Comparison of ENCODE assay signal across 30 cellular contexts in genomic region chr3:69775751-69776150, GRCh38. TPM values are rescaled to one million over a fixed set of nuclear protein-coding genes. Genes with fewer than 3 reads are reported as not detected.
"Had no signal": no experiment of that assay in that cellular context is flagged by ENCODE, and none has a peak within 500 bp of the region (broad histone marks: within the 10 kb centered on the region; RNA-seq: fewer than 3 reads in every experiment).

No MANE protein-coding gene starts in this region.

- H3K9me3 ChIP-seq: adrenal gland, body of pancreas, breast epithelium had no signal

- H3K4me3 ChIP-seq: adrenal gland, body of pancreas, breast epithelium had no signal

- H3K27ac ChIP-seq: body of pancreas, brain microvascular endothelial cell, breast epithelium, VCaP had no signal

- DNase-seq: activated B cell treated with CpG ODN at 0.5 μM for 24 hours; activated CD4-positive, alpha-beta memory T cell treated with anti-CD3 and anti-CD28 coated beads for 36 hours; activated CD4-positive, alpha-beta T cell treated with anti-CD3 and anti-CD28 coated beads for 4 hours; activated CD4-positive, alpha-beta T cell treated with anti-CD3 and anti-CD28 coated beads, Interleukin-2, amount 10 ng/mL, durations not matched to agents 24 days and 14 days; activated CD4-positive, alpha-beta T cell treated with anti-CD3 and anti-CD28 coated beads, Interleukin-2, amount 50 U/mL, for 1 hour; activated CD4-positive, alpha-beta T cell treated with anti-CD3 and anti-CD28 coated beads, Interleukin-2, amount 50 U/mL, for 4 hours; activated CD4-positive, CD25-positive, alpha-beta regulatory T cell treated with anti-CD3 and anti-CD28 coated beads, Interleukin-2, amount 50 U/mL, for 72 hours; activated CD8-positive, alpha-beta memory T cell treated with anti-CD3 and anti-CD28 coated beads, Interleukin-2, amount 50 U/mL, for 4 hours; activated CD8-positive, alpha-beta T cell treated with anti-CD3 and anti-CD28 coated beads for 36 hours; activated effector memory CD4-positive, alpha-beta T cell treated with anti-CD3 and anti-CD28 coated beads, Interleukin-2, amount 50 U/mL, for 16 hours; activated gamma-delta T cell treated with Interleukin-2 at 50 U/mL for 16 hours; activated naive CD4-positive, alpha-beta T cell; activated naive CD4-positive, alpha-beta T cell treated with anti-CD3 and anti-CD28 coated beads for 36 hours; activated naive CD4-positive, alpha-beta T cell treated with anti-CD3 and anti-CD28 coated beads, Interleukin-2, amount 50 U/mL, for 16 hours; activated naive CD8-positive, alpha-beta T cell treated with anti-CD3 and anti-CD28 coated beads for 36 hours; activated T-cell treated with anti-CD3 and anti-CD28 coated beads for 4 hours; activated T-cell treated with anti-CD3 and anti-CD28 coated beads, Interleukin-2, amount 50 U/mL, for 1 hour; activated T-cell treated with anti-CD3 and anti-CD28 coated beads, Interleukin-2, amount 50 U/mL, for 4 hours; activated T-cell treated with anti-CD3 and anti-CD28 coated beads, Interleukin-2, amount 50 U/mL, for 72 hours; adrenal gland; amniotic stem cell; aorta; body of pancreas; brain microvascular endothelial cell; central memory CD4-positive, alpha-beta T cell; T-helper 2 cell; T-helper 9 cell had no signal

- H3K36me3 ChIP-seq: adrenal gland, brain microvascular endothelial cell, breast epithelium had no signal

- H3K27me3 ChIP-seq: adrenal gland, body of pancreas, brain microvascular endothelial cell, breast epithelium had no signal

RNA-seq across cellular contexts. Expression of gene MITF, which starts 36.5 kb away (rescaled TPM):
- total RNA-seq: activated B cell treated with CpG ODN at 0.5 μM for 24 hours; activated CD4-positive, alpha-beta memory T cell treated with anti-CD3 and anti-CD28 coated beads for 36 hours; activated CD8-positive, alpha-beta T cell treated with anti-CD3 and anti-CD28 coated beads for 36 hours; activated naive CD4-positive, alpha-beta T cell treated with anti-CD3 and anti-CD28 coated beads for 36 hours; activated T-helper 17 cell treated with anti-CD3 and anti-CD28 coated beads, Interleukin-2, amount 50 U/mL, for 72 hours had no signal
